Comparison of ENCODE assay signal across 28 cellular contexts in the genomic region with DNA sequence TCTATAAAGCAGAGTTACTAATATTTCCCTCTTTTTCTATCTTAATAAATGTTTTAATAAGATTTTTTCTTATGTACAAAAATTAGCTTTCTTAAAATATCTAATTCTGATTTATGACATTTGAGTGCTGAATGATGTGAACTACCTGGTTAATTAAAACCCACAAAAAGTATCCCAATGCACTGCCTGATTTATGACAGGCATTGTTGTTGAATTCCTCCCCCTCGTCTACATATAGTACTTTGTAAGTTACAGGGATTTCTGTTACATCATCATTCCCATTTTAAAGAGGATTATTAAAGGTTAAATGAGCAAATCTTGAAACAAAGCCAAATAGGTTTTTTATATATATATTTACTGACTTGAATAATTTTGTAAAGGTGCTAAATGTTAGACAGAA.
"Had no signal": no experiment of that assay in that cellular context is flagged by ENCODE, and none has a peak within 500 bp of the region (broad histone marks: within the 10 kb centered on the region; RNA-seq: fewer than 3 reads in every experiment).

No MANE protein-coding gene starts in this region.

- H3K36me3 Mint-ChIP-seq: naive thymus-derived CD8-positive, alpha-beta T cell had no signal

- ATAC-seq: left cardiac atrium; left lung; lower lobe of right lung; mucosa of descending colon; naive thymus-derived CD8-positive, alpha-beta T cell; pancreas; psoas muscle; right lobe of liver; stimulated activated memory B cell treated with anti-CD40 and anti-IgM and Interleukin-4, amounts not matched to agents 10 μg/mL and 1 μg/mL and 100 μg/mL, for 72 hours; stimulated activated naive CD8-positive, alpha-beta T cell treated with anti-CD3 and anti-CD28 coated beads, Interleukin-15, amount 100 ng/mL, for 72 hours had no signal

- H3K36me3 ChIP-seq: left lung, lower lobe of right lung, pancreas, right atrium auricular region, right lobe of liver, tibial nerve, uterus had no signal

- H3K27ac Mint-ChIP-seq: nephron; stimulated activated memory B cell treated with anti-CD40 and anti-IgM and Interleukin-4, amounts not matched to agents 10 μg/mL and 1 μg/mL and 100 μg/mL, for 72 hours; type B pancreatic cell had no signal

- H3K4me3 Mint-ChIP-seq: nephron; neural crest cell; stimulated activated memory B cell treated with anti-CD40 and anti-IgM and Interleukin-4, amounts not matched to agents 10 μg/mL and 1 μg/mL and 100 μg/mL, for 72 hours; stimulated activated naive CD8-positive, alpha-beta T cell treated with anti-CD3 and anti-CD28 coated beads, Interleukin-15, amount 100 ng/mL, for 72 hours; type B pancreatic cell had no signal

- DNase-seq: hippocampal formation; kidney glomerular epithelial cell; left cardiac atrium; left lung; lower lobe of right lung; mammary epithelial cell; midbrain; mucosa of descending colon; naive thymus-derived CD8-positive, alpha-beta T cell; nucleus accumbens; pancreas; psoas muscle; right lobe of liver; stimulated activated CD4-positive, alpha-beta T cell treated with anti-CD3 and anti-CD28 coated beads, Interleukin-1b, Interleukin-23, amount 100 ng/mL, for 48 hours; stimulated activated CD4-positive, alpha-beta T cell treated with anti-CD3 and anti-CD28 coated beads, Interleukin-2, amount 100 ng/mL, for 48 hours; stimulated activated CD4-positive, alpha-beta T cell treated with anti-CD3 and anti-CD28 coated beads, Interleukin-4, amount 100 ng/mL, for 4 hours; stimulated activated CD8-positive, alpha-beta memory T cell treated with anti-CD3 and anti-CD28 coated beads, Interleukin-4, amount 100 ng/mL, for 48 hours; stimulated activated naive CD4-positive, alpha-beta T cell treated with Interleukin-2 at 50 U/mL for 16 hours; stimulated activated naive CD8-positive, alpha-beta T cell treated with anti-CD3 and anti-CD28 coated beads, Interleukin-15, amount 100 ng/mL, for 72 hours; substantia nigra; uterus had no signal

- H3K9me3 Mint-ChIP-seq: naive thymus-derived CD8-positive, alpha-beta T cell; nephron; neural crest cell; stimulated activated memory B cell treated with anti-CD40 and anti-IgM and Interleukin-4, amounts not matched to agents 10 μg/mL and 1 μg/mL and 100 μg/mL, for 72 hours; stimulated activated naive CD8-positive, alpha-beta T cell treated with anti-CD3 and anti-CD28 coated beads, Interleukin-15, amount 100 ng/mL, for 72 hours; type B pancreatic cell had no signal

- H3K27me3 Mint-ChIP-seq: naive thymus-derived CD8-positive, alpha-beta T cell; stimulated activated memory B cell treated with anti-CD40 and anti-IgM and Interleukin-4, amounts not matched to agents 10 μg/mL and 1 μg/mL and 100 μg/mL, for 72 hours; stimulated activated naive CD8-positive, alpha-beta T cell treated with anti-CD3 and anti-CD28 coated beads, Interleukin-15, amount 100 ng/mL, for 72 hours; type B pancreatic cell had no signal

- H3K27ac ChIP-seq: left lung, lower lobe of right lung, pancreas, psoas muscle, right atrium auricular region, right lobe of liver, tibial nerve, uterus had no signal

- H3K4me3 ChIP-seq: left lung, lower lobe of right lung, mucosa of descending colon, pancreas, psoas muscle, right atrium auricular region, right lobe of liver, smooth muscle cell, tibial nerve, uterus had no signal

- H3K9me3 ChIP-seq: left lung, lower lobe of right lung, mucosa of descending colon, pancreas, psoas muscle, right atrium auricular region, right lobe of liver, tibial nerve, uterus had no signal
